Comparison of ENCODE assay signal across 23 cellular contexts in genomic region chr3:195403841-195404408, GRCh38. TPM values are rescaled to one million over a fixed set of nuclear protein-coding genes. Genes with fewer than 3 reads are reported as not detected.
DNase-seq lines count a peak whose midpoint lies in the region; ATAC-seq, FAIRE-seq and TF ChIP-seq lines count a peak whose summit lies in the region.
"Had no signal": no experiment of that assay in that cellular context is flagged by ENCODE, and none has a peak within 500 bp of the region (broad histone marks: within the 10 kb centered on the region; RNA-seq: fewer than 3 reads in every experiment).

No MANE protein-coding gene starts in this region.

- TF ChIP-seq POLR2A in GM12891 (IDR thresholded peaks at IDR 0.05; ENCODE audit: low read depth, low read length): no peak

- FAIRE-seq in GM12891 (lab: Jason Lieb, UNC): no peak
- FAIRE-seq: HepG2 had no signal

- DNase-seq in GM12891 (ENCODE audit: insufficient read length, low spot score) (no peak), amniotic epithelial cell (ENCODE audit: low read depth) (peak; percentile 43), fibroblast of pulmonary artery (ENCODE audit: low read depth) (peak; percentile 37), non-pigmented ciliary epithelial cell (ENCODE audit: low read depth) (peak; percentile 14), HuH-7.5 (ENCODE audit: low spot score) (no peak), AG08396 (ENCODE audit: low spot score) (no peak)
- DNase-seq: activated CD8-positive, alpha-beta memory T cell treated with anti-CD3 and anti-CD28 coated beads, Interleukin-2, amount 10 ng/mL, durations not matched to agents 7 days and 5 days; activated T-cell treated with anti-CD3 and anti-CD28 coated beads, Interleukin-2, amount 50 U/mL, for 4 hours; body of pancreas; cerebellar nuclear complex; lower lobe of right lung; NCI-H1092 treated with DMSO at 0.1 percent for 48 hours; NCI-H187; NCI-H2171 treated with DMSO at 0.1 percent for 48 hours; NCI-H524 treated with DMSO at 0.1 percent for 48 hours; stimulated activated CD4-positive, alpha-beta T cell treated with anti-CD3 and anti-CD28 coated beads, Interleukin-15, amount 100 ng/mL, for 24 hours; stimulated activated CD4-positive, alpha-beta T cell treated with anti-CD3 and anti-CD28 coated beads, Interleukin-4, amount 100 ng/mL, for 4 hours had no signal

- no peak for ATAC-seq in HG03045 (IDR thresholded peaks at IDR 0.05; ENCODE audit: unreplicated experiment)
- ATAC-seq: activated CD8-positive, alpha-beta memory T cell treated with anti-CD3 and anti-CD28 coated beads, Interleukin-2, amount 10 ng/mL, durations not matched to agents 7 days and 5 days; activated T-cell treated with anti-CD3 and anti-CD28 coated beads, Interleukin-2, amount 50 U/mL, for 4 hours; body of pancreas; HCT116; HepG2; lower lobe of right lung; natural killer cell treated with Interleukin-12 subunit alpha and Interleukin-12 subunit beta and Interleukin-15 and Interleukin-18, amount 100 ng/mL, for 72 hours had no signal

- no peak overlapping the region for H3K4me3 ChIP-seq in fibroblast of pulmonary artery (replicated peaks; ENCODE audit: low read depth, low read length)
- H3K4me3 ChIP-seq: BLaER1 treated with 17β-estradiol and CSF1 and Interleukin-3, amounts not matched to agents 10 nM and 100 nM; body of pancreas; lower lobe of right lung; tibial nerve had no signal

- no peak for TF ChIP-seq CTCF in fibroblast of pulmonary artery (IDR thresholded peaks at IDR 0.05; ENCODE audit: low read length, missing control alignments)

TF ChIP-seq in GM12891, 5 proteins besides CTCF, POLR2A, EP300 and RAD21:
- TF ChIP-seq PAX5 (IDR thresholded peaks at IDR 0.05; ENCODE audit: insufficient read depth, low read length, severe bottlenecking) (no peak), POU2F2 (IDR thresholded peaks at IDR 0.05; ENCODE audit: low read depth, low read length) (no peak), POLR2AphosphoS5 (IDR thresholded peaks at IDR 0.05; ENCODE audit: low read depth, low read length) (no peak), TAF1 (IDR thresholded peaks at IDR 0.05; ENCODE audit: low read depth, low read length) (no peak), SPI1 (IDR thresholded peaks at IDR 0.05; ENCODE audit: low read depth, low read length) (peak; percentile 66)
TF ChIP-seq in GM12891: peak in this region for 1.

RNA-seq across cellular contexts. Expression of gene ACAP2, which starts 38.9 kb away (rescaled TPM):
- polyA plus RNA-seq in GM12891 (2012; ENCODE audit: low read depth, missing spikeins): 10.7 TPM

Comparison
In these comparisons a context has a peak if more than half of its experiments do, and no peak if none do; other contexts are left out.
1. DNase-seq: peak in amniotic epithelial cell (single experiment), fibroblast of pulmonary artery (single experiment) and non-pigmented ciliary epithelial cell (single experiment); none in GM12891 (single experiment), HuH-7.5 (single experiment) and AG08396 (single experiment).